In the genomic region with DNA sequence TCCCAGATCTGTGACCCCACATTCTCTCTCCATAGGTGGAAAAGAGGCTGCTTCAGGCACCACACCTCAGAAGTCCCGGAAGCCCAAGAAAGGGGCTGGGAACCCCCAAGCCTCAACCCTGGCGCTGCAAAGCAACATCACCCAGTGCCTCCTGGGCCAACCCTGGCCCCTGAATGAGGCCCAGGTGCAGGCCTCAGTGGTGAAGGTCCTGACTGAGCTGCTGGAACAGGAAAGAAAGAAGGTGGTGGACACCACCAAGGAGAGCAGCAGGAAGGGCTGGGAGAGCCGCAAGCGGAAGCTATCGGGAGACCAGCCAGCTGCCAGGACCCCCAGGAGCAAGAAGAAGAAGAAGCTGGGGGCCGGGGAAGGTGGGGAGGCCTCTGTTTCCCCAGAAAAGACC, we compare ENCODE assay signal across 1 cellular context.
TF ChIP-seq lines count a peak whose summit lies in the region.

No MANE protein-coding gene starts in this region.

TF ChIP-seq in GM23338, 12 proteins besides CTCF, POLR2A, EP300 and RAD21 (continued from another document):
- TF ChIP-seq, protein P1, sequence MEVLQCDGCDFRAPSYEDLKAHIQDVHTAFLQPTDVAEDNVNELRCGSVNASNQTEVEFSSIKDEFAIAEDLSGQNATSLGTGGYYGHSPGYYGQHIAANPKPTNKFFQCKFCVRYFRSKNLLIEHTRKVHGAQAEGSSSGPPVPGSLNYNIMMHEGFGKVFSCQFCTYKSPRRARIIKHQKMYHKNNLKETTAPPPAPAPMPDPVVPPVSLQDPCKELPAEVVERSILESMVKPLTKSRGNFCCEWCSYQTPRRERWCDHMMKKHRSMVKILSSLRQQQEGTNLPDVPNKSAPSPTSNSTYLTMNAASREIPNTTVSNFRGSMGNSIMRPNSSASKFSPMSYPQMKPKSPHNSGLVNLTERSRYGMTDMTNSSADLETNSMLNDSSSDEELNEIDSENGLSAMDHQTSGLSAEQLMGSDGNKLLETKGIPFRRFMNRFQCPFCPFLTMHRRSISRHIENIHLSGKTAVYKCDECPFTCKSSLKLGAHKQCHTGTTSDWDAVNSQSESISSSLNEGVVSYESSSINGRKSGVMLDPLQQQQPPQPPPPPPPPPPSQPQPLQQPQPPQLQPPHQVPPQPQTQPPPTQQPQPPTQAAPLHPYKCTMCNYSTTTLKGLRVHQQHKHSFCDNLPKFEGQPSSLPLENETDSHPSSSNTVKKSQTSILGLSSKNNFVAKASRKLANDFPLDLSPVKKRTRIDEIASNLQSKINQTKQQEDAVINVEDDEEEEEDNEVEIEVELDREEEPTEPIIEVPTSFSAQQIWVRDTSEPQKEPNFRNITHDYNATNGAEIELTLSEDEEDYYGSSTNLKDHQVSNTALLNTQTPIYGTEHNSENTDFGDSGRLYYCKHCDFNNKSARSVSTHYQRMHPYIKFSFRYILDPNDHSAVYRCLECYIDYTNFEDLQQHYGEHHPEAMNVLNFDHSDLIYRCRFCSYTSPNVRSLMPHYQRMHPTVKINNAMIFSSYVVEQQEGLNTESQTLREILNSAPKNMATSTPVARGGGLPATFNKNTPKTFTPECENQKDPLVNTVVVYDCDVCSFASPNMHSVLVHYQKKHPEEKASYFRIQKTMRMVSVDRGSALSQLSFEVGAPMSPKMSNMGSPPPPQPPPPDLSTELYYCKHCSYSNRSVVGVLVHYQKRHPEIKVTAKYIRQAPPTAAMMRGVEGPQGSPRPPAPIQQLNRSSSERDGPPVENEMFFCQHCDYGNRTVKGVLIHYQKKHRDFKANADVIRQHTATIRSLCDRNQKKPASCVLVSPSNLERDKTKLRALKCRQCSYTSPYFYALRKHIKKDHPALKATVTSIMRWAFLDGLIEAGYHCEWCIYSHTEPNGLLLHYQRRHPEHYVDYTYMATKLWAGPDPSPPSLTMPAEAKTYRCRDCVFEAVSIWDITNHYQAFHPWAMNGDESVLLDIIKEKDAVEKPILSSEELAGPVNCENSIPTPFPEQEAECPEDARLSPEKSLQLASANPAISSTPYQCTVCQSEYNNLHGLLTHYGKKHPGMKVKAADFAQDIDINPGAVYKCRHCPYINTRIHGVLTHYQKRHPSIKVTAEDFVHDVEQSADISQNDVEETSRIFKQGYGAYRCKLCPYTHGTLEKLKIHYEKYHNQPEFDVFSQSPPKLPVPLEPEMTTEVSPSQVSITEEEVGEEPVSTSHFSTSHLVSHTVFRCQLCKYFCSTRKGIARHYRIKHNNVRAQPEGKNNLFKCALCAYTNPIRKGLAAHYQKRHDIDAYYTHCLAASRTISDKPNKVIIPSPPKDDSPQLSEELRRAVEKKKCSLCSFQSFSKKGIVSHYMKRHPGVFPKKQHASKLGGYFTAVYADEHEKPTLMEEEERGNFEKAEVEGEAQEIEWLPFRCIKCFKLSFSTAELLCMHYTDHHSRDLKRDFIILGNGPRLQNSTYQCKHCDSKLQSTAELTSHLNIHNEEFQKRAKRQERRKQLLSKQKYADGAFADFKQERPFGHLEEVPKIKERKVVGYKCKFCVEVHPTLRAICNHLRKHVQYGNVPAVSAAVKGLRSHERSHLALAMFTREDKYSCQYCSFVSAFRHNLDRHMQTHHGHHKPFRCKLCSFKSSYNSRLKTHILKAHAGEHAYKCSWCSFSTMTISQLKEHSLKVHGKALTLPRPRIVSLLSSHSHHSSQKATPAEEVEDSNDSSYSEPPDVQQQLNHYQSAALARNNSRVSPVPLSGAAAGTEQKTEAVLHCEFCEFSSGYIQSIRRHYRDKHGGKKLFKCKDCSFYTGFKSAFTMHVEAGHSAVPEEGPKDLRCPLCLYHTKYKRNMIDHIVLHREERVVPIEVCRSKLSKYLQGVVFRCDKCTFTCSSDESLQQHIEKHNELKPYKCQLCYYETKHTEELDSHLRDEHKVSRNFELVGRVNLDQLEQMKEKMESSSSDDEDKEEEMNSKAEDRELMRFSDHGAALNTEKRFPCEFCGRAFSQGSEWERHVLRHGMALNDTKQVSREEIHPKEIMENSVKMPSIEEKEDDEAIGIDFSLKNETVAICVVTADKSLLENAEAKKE (CRISPR knock-in tag; IDR thresholded peaks at IDR 0.05): no peak
- TF ChIP-seq ZNF114 (CRISPR knock-in tag; IDR thresholded peaks at IDR 0.05) (no peak), STAT1 (IDR thresholded peaks at IDR 0.05; ENCODE audit: unreplicated experiment) (no peak)
